In the genomic region with DNA sequence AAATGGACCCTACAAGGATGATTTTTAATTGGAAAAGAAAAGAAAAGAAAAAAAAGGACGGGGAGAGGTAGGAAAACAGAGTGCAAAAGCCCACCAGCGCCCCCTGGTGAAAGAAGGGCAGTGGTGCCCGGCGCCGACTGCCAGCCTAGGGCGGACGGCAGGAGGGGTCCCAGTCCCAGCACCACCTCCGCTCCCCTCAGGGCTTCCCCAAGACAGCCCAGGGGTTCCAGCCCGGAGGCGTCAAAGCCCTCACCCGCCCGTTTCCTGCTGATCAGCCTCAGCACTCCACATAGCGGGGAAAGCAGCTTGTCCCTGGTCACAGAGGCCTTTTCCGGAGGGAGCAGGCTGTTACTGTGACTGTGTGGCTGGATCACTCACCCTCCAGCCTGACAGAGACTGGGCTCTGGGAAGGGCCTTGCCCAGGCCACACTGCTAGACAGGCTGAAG, we compare ENCODE assay signal across 8 cellular contexts.
A peak's percentile ranks its signal among the peaks of the same experiment; 100 is the strongest.
DNase-seq lines count a peak whose midpoint lies in the region; ATAC-seq and TF ChIP-seq lines count a peak whose summit lies in the region.

No MANE protein-coding gene starts in this region.

- H3K27me3 ChIP-seq in ACC112 (ENCODE audit: insufficient read depth, low read length) (no peaks in the 10 kb centered on the region), thoracic aorta (replicated peaks; ENCODE audit: insufficient read depth) (no peaks in the 10 kb centered on the region)

- H3K4me3 ChIP-seq in ACC112 (ENCODE audit: low read depth, low read length) (no peak overlapping the region), coronary artery (no peak overlapping the region), thoracic aorta (no peak overlapping the region)

- no peaks in the 10 kb centered on the region for H3K9me3 ChIP-seq in thoracic aorta

- peak; percentile 83 for TF ChIP-seq CTCF in GM12873 (IDR thresholded peaks at IDR 0.05; ENCODE audit: insufficient read depth, low read depth, low read length, missing control alignments)
- peak; percentile 99 for TF ChIP-seq CTCF in coronary artery (IDR thresholded peaks at IDR 0.05)
- TF ChIP-seq CTCF in thoracic aorta (IDR thresholded peaks at IDR 0.05), result peak; percentile 98

- H3K36me3 ChIP-seq in ACC112 (ENCODE audit: insufficient read depth, low read length), result no peaks in the 10 kb centered on the region
- H3K36me3 ChIP-seq in thoracic aorta, result no peaks in the 10 kb centered on the region

- H3K27ac ChIP-seq in ACC112 (ENCODE audit: low read depth, low read length) (no peak overlapping the region), coronary artery (no peak overlapping the region), thoracic aorta (no peak overlapping the region)

- ATAC-seq in thoracic aorta (ENCODE audit: insufficient number of reproducible peaks, low FRiP score, low read depth) (no peak), HG02938 (IDR thresholded peaks at IDR 0.05; ENCODE audit: unreplicated experiment) (no peak)

- peaks cover 13% of the 10 kb centered on the region for H3K4me1 ChIP-seq in ACC112 (ENCODE audit: control insufficient read depth, insufficient read depth, low read length, unreplicated experiment)
- H3K4me1 ChIP-seq in thoracic aorta (ENCODE audit: control insufficient read depth in 1 of 2, low read depth in 2 of 2), result peaks cover 2 to 5% of the 10 kb centered on the region in 2 donors

- peak overlapping the region; percentile 31 for H2AFZ ChIP-seq in ACC112 (ENCODE audit: low read length, unreplicated experiment)

- no peaks in the 10 kb centered on the region for H3K79me2 ChIP-seq in ACC112 (ENCODE audit: control insufficient read depth, insufficient read depth, low read length, unreplicated experiment)

- DNase-seq in M059J (ENCODE audit: low read depth), result peak; percentile 56
- peak; percentile 69 for DNase-seq in T1000 (lab: John Stamatoyannopoulos, UW)
- no peak for DNase-seq in coronary artery (ENCODE audit: low spot score)
- DNase-seq in lung microvascular endothelial cell (ENCODE audit: low read depth in 2 of 2), result peak; percentile 40 to 62
- DNase-seq in thoracic aorta (ENCODE audit: low spot score), result no peak

Comparison
In these comparisons a context has a peak if more than half of its experiments do, and no peak if none do; other contexts are left out.
1. DNase-seq: peak in M059J (single experiment), T1000 (single experiment) and lung microvascular endothelial cell (2 of 2); none in coronary artery (single experiment) and thoracic aorta (single experiment).
2. Peak in every context shown above with its lines, with median percentiles within 50 percentile points of each other: CTCF ChIP-seq.